22 cellular contexts compared by ENCODE assay signal in genomic region chr21:26624983-26625519, GRCh38. TPM values are rescaled to one million over a fixed set of nuclear protein-coding genes. Genes with fewer than 3 reads are reported as not detected.
"Had no signal": no experiment of that assay in that cellular context is flagged by ENCODE, and none has a peak within 500 bp of the region (broad histone marks: within the 10 kb centered on the region; RNA-seq: fewer than 3 reads in every experiment).

No MANE protein-coding gene starts in this region.

- FAIRE-seq: HTR-8/SVneo, RCC 7860 had no signal

- H3K36me3 ChIP-seq: MG63 had no signal

- ATAC-seq: SK-N-SH treated with all-trans-retinoic acid at 6 μM for 48 hours had no signal

- H3K9me3 ChIP-seq: MG63 had no signal

- H3K27me3 ChIP-seq: MG63 had no signal

- H3K4me3 ChIP-seq: MG63 had no signal

- DNase-seq: KBM-7, MG63, NCI-H1092, NCI-H1105 treated with DMSO at 0.1 percent for 48 hours, NCI-H1417 treated with DMSO at 0.1 percent for 48 hours, NCI-H146, NCI-H1694 treated with DMSO at 0.1 percent for 48 hours, NCI-H1930, NCI-H2081, NCI-H2107, NCI-H2227 treated with DMSO at 0.1 percent for 48 hours, NCI-H510A, NCI-H524 treated with DMSO at 0.1 percent for 48 hours, NCI-H69, NCI-H774, RPMI8226, SHP77 had no signal

- H3K27ac ChIP-seq: HL-60 had no signal

RNA-seq across cellular contexts. Expression of gene CYYR1, which starts 52.0 kb away (rescaled TPM):
- polyA plus RNA-seq: IgD-negative memory B cell had no signal
